Comparison of ENCODE assay signal across 9 cellular contexts in genomic region chr2:160666677-160667061, GRCh38.
A peak's percentile ranks its signal among the peaks of the same experiment; 100 is the strongest.
DNase-seq lines count a peak whose midpoint lies in the region; ATAC-seq and TF ChIP-seq lines count a peak whose summit lies in the region.
"Had no signal": no experiment of that assay in that cellular context is flagged by ENCODE, and none has a peak within 500 bp of the region (broad histone marks: within the 10 kb centered on the region; RNA-seq: fewer than 3 reads in every experiment).

No MANE protein-coding gene starts in this region.

- TF ChIP-seq CTCF in HFFc6 (IDR thresholded peaks at IDR 0.05) (no peak), MCF 10A (IDR thresholded peaks at IDR 0.05; ENCODE audit: unreplicated experiment) (no peak)

- H3K27me3 Mint-ChIP-seq in HFFc6 (ENCODE audit: insufficient read depth) (no peaks in the 10 kb centered on the region; the same call in 1 of the 2 replicates), MCF 10A (ENCODE audit: insufficient read depth, unreplicated experiment) (no peaks in the 10 kb centered on the region)
- peaks cover 2 to 3% of the 10 kb centered on the region in 2 donors for H3K27me3 Mint-ChIP-seq in natural killer cell treated with Interleukin-12 subunit alpha and Interleukin-12 subunit beta and Interleukin-15 and Interleukin-18, amount 100 ng/mL, for 72 hours

- intact Hi-C loops in MCF 10A (cut with micrococcal nuclease), result loop anchor here (5.0 to 10.0 kb wide), 2 partner anchors 172 to 239 kb away; partner anchors contain the start of gene RBMS1

- no peaks in the 10 kb centered on the region for H4K20me1 ChIP-seq in BLaER1 treated with 17β-estradiol and CSF1 and Interleukin-3, amounts not matched to agents 10 nM and 100 nM

- CTCF ChIA-PET in MCF 10A (lab: Yijun Ruan, JAX), result interaction anchor here (0.9 to 1.3 kb wide), 7 partner anchors 14 to 332 kb away, joined by 3 to 4 read pairs (median 4); no protein-coding TSS in a partner anchor

- peak overlapping the region; percentile 82 for H3K4me3 Mint-ChIP-seq in HFFc6
- H3K4me3 Mint-ChIP-seq in MCF 10A (ENCODE audit: unreplicated experiment), result peak overlapping the region; percentile 36
- peak overlapping the region; percentile 50 for H3K4me3 Mint-ChIP-seq in natural killer cell treated with Interleukin-12 subunit alpha and Interleukin-12 subunit beta and Interleukin-15 and Interleukin-18, amount 100 ng/mL, for 72 hours

- no peaks in the 10 kb centered on the region for H3K36me3 ChIP-seq in BLaER1 treated with 17β-estradiol and CSF1 and Interleukin-3, amounts not matched to agents 10 nM and 100 nM

- H3K27ac Mint-ChIP-seq in HFFc6 (peak overlapping the region; percentile 97), MCF 10A (ENCODE audit: low read depth, unreplicated experiment) (peak overlapping the region; percentile 6)
- no peak overlapping the region for H3K27ac Mint-ChIP-seq in natural killer cell treated with Interleukin-12 subunit alpha and Interleukin-12 subunit beta and Interleukin-15 and Interleukin-18, amount 100 ng/mL, for 72 hours

- no peaks in the 10 kb centered on the region for H3K9me3 Mint-ChIP-seq in HFFc6
- no peaks in the 10 kb centered on the region for H3K9me3 Mint-ChIP-seq in MCF 10A (ENCODE audit: unreplicated experiment)
- H3K9me3 Mint-ChIP-seq in natural killer cell treated with Interleukin-12 subunit alpha and Interleukin-12 subunit beta and Interleukin-15 and Interleukin-18, amount 100 ng/mL, for 72 hours, result no peaks in the 10 kb centered on the region

- peaks cover 49% of the 10 kb centered on the region for H3K4me1 Mint-ChIP-seq in HFFc6 (ENCODE audit: low read depth)
- peaks cover 35% of the 10 kb centered on the region for H3K4me1 Mint-ChIP-seq in MCF 10A (ENCODE audit: insufficient read depth, unreplicated experiment)
- H3K4me1 Mint-ChIP-seq in natural killer cell treated with Interleukin-12 subunit alpha and Interleukin-12 subunit beta and Interleukin-15 and Interleukin-18, amount 100 ng/mL, for 72 hours (ENCODE audit: low read depth in 2 of 2), result peaks cover 15 to 26% of the 10 kb centered on the region in 2 donors

- peak overlapping the region in 7 of 11 experiments; percentile 3 to 67 (median 57); a peak in 10 of 22 replicates for H3K9ac ChIP-seq in BLaER1 treated with 17β-estradiol and CSF1 and Interleukin-3, amounts not matched to agents 10 nM and 100 nM

- peak overlapping the region; percentile 43 to 81 (median 69) for H3K4me2 ChIP-seq in BLaER1 treated with 17β-estradiol and CSF1 and Interleukin-3, amounts not matched to agents 10 nM and 100 nM

- ATAC-seq in natural killer cell treated with Interleukin-12 subunit alpha and Interleukin-12 subunit beta and Interleukin-15 and Interleukin-18, amount 100 ng/mL, for 72 hours, result no peak

- peak overlapping the region in 9 of 11 experiments; percentile 20 to 85 (median 71); a peak in 16 of 22 replicates for H3K27ac ChIP-seq in BLaER1 treated with 17β-estradiol and CSF1 and Interleukin-3, amounts not matched to agents 10 nM and 100 nM

- H3K27me3 ChIP-seq in BLaER1 treated with 17β-estradiol and CSF1 and Interleukin-3, amounts not matched to agents 10 nM and 100 nM, result no peaks in the 10 kb centered on the region

- no peaks in the 10 kb centered on the region for H3K9me3 ChIP-seq in BLaER1 treated with 17β-estradiol and CSF1 and Interleukin-3, amounts not matched to agents 10 nM and 100 nM (replicated peaks in 1 of 11)

- peaks cover 20 to 49% (median 33%) of the 10 kb centered on the region in 10 experiments for H3K4me1 ChIP-seq in BLaER1 treated with 17β-estradiol and CSF1 and Interleukin-3, amounts not matched to agents 10 nM and 100 nM

- POLR2A ChIA-PET in MCF 10A (lab: Yijun Ruan, JAX), result interaction anchor here (1.0 to 2.0 kb wide), 6 partner anchors 9 to 29 kb away, joined by 3 to 12 read pairs (median 4); no protein-coding TSS in a partner anchor

- peak overlapping the region in 2 of 10 experiments; percentile 1 to 10; a peak in 2 of 20 replicates for H3K4me3 ChIP-seq in BLaER1 treated with 17β-estradiol and CSF1 and Interleukin-3, amounts not matched to agents 10 nM and 100 nM

- DNase-seq in HFFc6 (no peak), MCF 10A (ENCODE audit: unreplicated experiment) (no peak), AG20443 (ENCODE audit: low spot score) (no peak), DMS53 treated with DMSO at 0.1 percent for 48 hours (lab: John Stamatoyannopoulos, UW; ENCODE audit: unreplicated experiment) (no peak), iPS-NIHi11 (ENCODE audit: low spot score) (no peak)
- no peak for DNase-seq in natural killer cell treated with Interleukin-12 subunit alpha and Interleukin-12 subunit beta and Interleukin-15 and Interleukin-18, amount 100 ng/mL, for 72 hours (ENCODE audit: low spot score)
- no peak for DNase-seq in activated T-cell treated with anti-CD3 and anti-CD28 coated beads, Interleukin-2, amount 50 U/mL, for 48 hours
- DNase-seq: activated effector memory CD4-positive, alpha-beta T cell treated with Interleukin-2 at 50 U/mL for 16 hours had no signal

- TSS peak; percentile 98 for BruUV-seq in MCF 10A (replicated peaks; lab: Mats Ljungman, UMichigan)

- H3K36me3 Mint-ChIP-seq in HFFc6 (ENCODE audit: low read depth) (no peaks in the 10 kb centered on the region), MCF 10A (ENCODE audit: insufficient read depth, unreplicated experiment) (no peaks in the 10 kb centered on the region)
- H3K36me3 Mint-ChIP-seq in natural killer cell treated with Interleukin-12 subunit alpha and Interleukin-12 subunit beta and Interleukin-15 and Interleukin-18, amount 100 ng/mL, for 72 hours, result no peaks in the 10 kb centered on the region

Comparison
In these comparisons a context has a peak if more than half of its experiments do, and no peak if none do; other contexts are left out.
1. H3K27ac Mint-ChIP-seq: peak in HFFc6 (single experiment) and MCF 10A (single experiment); none in natural killer cell treated with Interleukin-12 subunit alpha and Interleukin-12 subunit beta and Interleukin-15 and Interleukin-18, amount 100 ng/mL, for 72 hours (0 of 2).
2. Peak in every context shown above with its lines, with median percentiles within 50 percentile points of each other: H3K4me3 Mint-ChIP-seq.